In genomic region chr15:22878103-22878502, GRCh38 we compare ENCODE assay signal across 18 cellular contexts. TPM values are rescaled to one million over a fixed set of nuclear protein-coding genes. Genes with fewer than 3 reads are reported as not detected.
DNase-seq lines count a peak whose midpoint lies in the region; ATAC-seq and TF ChIP-seq lines count a peak whose summit lies in the region.
"Had no signal": no experiment of that assay in that cellular context is flagged by ENCODE, and none has a peak within 500 bp of the region (broad histone marks: within the 10 kb centered on the region; RNA-seq: fewer than 3 reads in every experiment).

No MANE protein-coding gene starts in this region.

- no peak overlapping the region for H3K9ac ChIP-seq in neuronal stem cell (ENCODE audit: low read depth, low read length, poor library complexity)

- no peak overlapping the region for H3K4me2 ChIP-seq in neuronal stem cell (ENCODE audit: insufficient read depth, low read length, poor library complexity, severe bottlenecking)

- H2AK5ac ChIP-seq in neuronal stem cell (ENCODE audit: low read depth, low read length): no peak overlapping the region

- H4K91ac ChIP-seq in neuronal stem cell (ENCODE audit: low read depth, low read length, poor library complexity): no peak overlapping the region

- TF ChIP-seq CTCF in endothelial cell (IDR thresholded peaks at IDR 0.05; ENCODE audit: unreplicated experiment): no peak

- peaks cover 5% of the 10 kb centered on the region for H3K27me3 Mint-ChIP-seq in endothelial cell (ENCODE audit: unreplicated experiment)
- H3K27me3 Mint-ChIP-seq: B cell; CD4-positive, CD25-positive, alpha-beta regulatory T cell had no signal

- peaks cover 52 to 94% of the 10 kb centered on the region in 2 donors for H3K36me3 ChIP-seq in neuronal stem cell (replicated peaks in 1 of 2; ENCODE audit: control insufficient read depth in 2 of 2, insufficient read depth in 2 of 2, low read length in 2 of 2)

- H3K4me3 Mint-ChIP-seq in endothelial cell (ENCODE audit: unreplicated experiment): peak overlapping the region; percentile 48
- H3K4me3 Mint-ChIP-seq: B cell; CD4-positive, CD25-positive, alpha-beta regulatory T cell had no signal

- H3K4ac ChIP-seq in neuronal stem cell (ENCODE audit: low read length): no peak overlapping the region

- WGBS in neuronal stem cell (ENCODE audit: extremely low coverage in 2 of 2, insufficient read length in 2 of 2, insufficient replicate concordance in 1 of 2), 2 donors: no CpG with 5 or more reads among the region's 10 CpGs

- no peak overlapping the region for H3K4me3 ChIP-seq in neuronal stem cell (ENCODE audit: low read length in 2 of 2)

- H2AFZ ChIP-seq in neuronal stem cell (ENCODE audit: low read length): no peak overlapping the region

- peaks cover 9% of the 10 kb centered on the region for H3K79me1 ChIP-seq in neuronal stem cell (ENCODE audit: low read depth, low read length)

- peaks cover 67% of the 10 kb centered on the region for H3K36me3 Mint-ChIP-seq in endothelial cell (ENCODE audit: low read depth, unreplicated experiment)

- H2BK15ac ChIP-seq in neuronal stem cell (ENCODE audit: low read length): no peak overlapping the region

- no peak overlapping the region for H3K14ac ChIP-seq in neuronal stem cell (ENCODE audit: low read length)

- no peak overlapping the region for H4K8ac ChIP-seq in neuronal stem cell (ENCODE audit: low read depth, low read length)

- DNase-seq in DMS 273 (lab: John Stamatoyannopoulos, UW; ENCODE audit: unreplicated experiment) (peak; percentile 11), DMS 273 treated with DMSO at 0.1 percent for 48 hours (lab: John Stamatoyannopoulos, UW) (no peak), RPMI7951 (ENCODE audit: low read depth) (peak; percentile 12), endothelial cell (ENCODE audit: low spot score) (no peak), neuronal stem cell (ENCODE audit: low spot score) (no peak), activated T-cell treated with anti-CD3 and anti-CD28 coated beads for 4 hours (no peak)
- DNase-seq: CD4-positive, CD25-positive, alpha-beta regulatory T cell; NCI-H1436; NCI-H2029; NCI-H2171 treated with DMSO at 0.1 percent for 48 hours; NCI-H510A; NCI-H774; Right ventricle myocardium superior had no signal

- H3K27ac Mint-ChIP-seq in endothelial cell (ENCODE audit: unreplicated experiment): no peak overlapping the region
- H3K27ac Mint-ChIP-seq: B cell; CD4-positive, CD25-positive, alpha-beta regulatory T cell had no signal

- H2BK12ac ChIP-seq in neuronal stem cell (ENCODE audit: low read length): no peak overlapping the region

- H3K27ac ChIP-seq in neuronal stem cell (replicated peaks; ENCODE audit: low read length): no peak overlapping the region
- H3K27ac ChIP-seq: 22Rv1 had no signal

- ATAC-seq in HG02981 (IDR thresholded peaks at IDR 0.05; ENCODE audit: unreplicated experiment): no peak
- no peak for ATAC-seq in HG03432 (IDR thresholded peaks at IDR 0.05; ENCODE audit: unreplicated experiment)

- peaks cover 0 to 7% of the 10 kb centered on the region in 2 donors for H3K9me3 ChIP-seq in neuronal stem cell (replicated peaks in 1 of 2; ENCODE audit: control insufficient read depth in 2 of 2, insufficient read depth in 1 of 2, low read depth in 1 of 2, low read length in 2 of 2)
- H3K9me3 ChIP-seq: Caco-2 had no signal

- H3K23ac ChIP-seq in neuronal stem cell (ENCODE audit: low read depth, low read length, poor library complexity): peak overlapping the region; percentile 35

- no peaks in the 10 kb centered on the region for H3K27me3 ChIP-seq in neuronal stem cell (ENCODE audit: control insufficient read depth in 3 of 3, insufficient read depth in 3 of 3, low read depth in 1 of 3, low read length in 3 of 3)

- no peak overlapping the region for H2BK120ac ChIP-seq in neuronal stem cell (ENCODE audit: low read depth, low read length)

- no peak overlapping the region for H3K18ac ChIP-seq in neuronal stem cell (ENCODE audit: low read length)

- peaks cover 4% of the 10 kb centered on the region for H3K4me1 Mint-ChIP-seq in endothelial cell (ENCODE audit: unreplicated experiment)
- H3K4me1 Mint-ChIP-seq: B cell; CD4-positive, CD25-positive, alpha-beta regulatory T cell had no signal

- no peaks in the 10 kb centered on the region for H3K9me3 Mint-ChIP-seq in endothelial cell (ENCODE audit: unreplicated experiment)

- no peak overlapping the region for H2BK5ac ChIP-seq in neuronal stem cell (ENCODE audit: low read length)

- peaks cover 0 to 5% of the 10 kb centered on the region in 2 donors for H3K4me1 ChIP-seq in neuronal stem cell (ENCODE audit: control insufficient read depth in 2 of 2, insufficient read depth in 1 of 2, low read depth in 1 of 2, low read length in 2 of 2)
- H3K4me1 ChIP-seq: Caco-2 had no signal

RNA-seq across cellular contexts. Expression of gene NIPA2, which starts 39.6 kb away (rescaled TPM):
- 130 and 135 TPM in 2 replicates for total RNA-seq in RPMI7951 (2014; rRNA removed; shearing (Covaris generic))
- 81.0 TPM for total RNA-seq in endothelial cell (ENCODE audit: unreplicated experiment)
- 33.3 TPM for polyA plus RNA-seq in neuronal stem cell (2013, experiment 1 of 2)
- polyA plus RNA-seq in neuronal stem cell (2013, experiment 2 of 2): 33.3 TPM

Comparison
In these comparisons a context has a peak if more than half of its experiments do, and no peak if none do; other contexts are left out.
1. DNase-seq: peak in DMS 273 (single experiment) and RPMI7951 (single experiment); none in DMS 273 treated with DMSO at 0.1 percent for 48 hours (single experiment), endothelial cell (single experiment), neuronal stem cell (single experiment) and activated T-cell treated with anti-CD3 and anti-CD28 coated beads for 4 hours (single experiment).